ENCODE assay signal across 2 cellular contexts in the genomic region with DNA sequence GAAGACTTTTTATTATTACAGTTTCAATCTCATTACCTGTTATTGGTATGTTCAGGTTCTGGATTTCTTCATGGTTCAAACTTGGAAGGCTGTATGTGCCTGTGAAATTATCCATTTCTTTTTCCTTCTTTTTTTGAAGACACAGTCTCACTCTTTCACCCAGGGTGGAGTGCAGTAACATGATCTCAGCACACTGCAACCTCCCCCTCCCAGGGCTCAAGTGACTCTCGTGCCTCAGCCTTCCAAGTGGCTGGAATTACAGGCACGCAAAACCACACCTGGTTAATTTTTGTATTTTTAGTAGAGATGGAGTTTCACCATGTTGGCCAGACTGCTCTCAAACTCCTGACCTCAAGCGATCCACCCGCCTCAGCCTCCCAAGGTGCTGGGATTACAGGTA. TPM values are rescaled to one million over a fixed set of nuclear protein-coding genes. Genes with fewer than 3 reads are reported as not detected.
"Had no signal": no experiment of that assay in that cellular context is flagged by ENCODE, and none has a peak within 500 bp of the region (broad histone marks: within the 10 kb centered on the region; RNA-seq: fewer than 3 reads in every experiment).

No MANE protein-coding gene starts in this region.

RNA-seq across cellular contexts. Expression of a gene that starts 52.3 kb away (rescaled TPM):
- total RNA-seq: G401, GM12878 had no signal
- polyA plus RNA-seq: GM12878 had no signal
